Comparison of ENCODE assay signal across 1 cellular context in genomic region chr6:170162011-170162770, GRCh38.
TF ChIP-seq lines count a peak whose summit lies in the region.

No MANE protein-coding gene starts in this region.

TF ChIP-seq in SK-N-SH treated with all-trans-retinoic acid at 6 μM for 48 hours, 23 proteins besides CTCF, POLR2A, EP300 and RAD21 (continued from another document):
- no peak for TF ChIP-seq TSHZ2 (CRISPR knock-in tag; IDR thresholded peaks at IDR 0.05)
- TF ChIP-seq RARB (CRISPR knock-in tag; IDR thresholded peaks at IDR 0.05): no peak
- no peak for TF ChIP-seq CSDC2 (CRISPR knock-in tag; IDR thresholded peaks at IDR 0.05)
- no peak for TF ChIP-seq CSRNP3 (CRISPR knock-in tag; IDR thresholded peaks at IDR 0.05)
- no peak for TF ChIP-seq ZFP3 (CRISPR knock-in tag; IDR thresholded peaks at IDR 0.05)
